Comparison of ENCODE assay signal across 34 cellular contexts in genomic region chr15:40803076-40803475, GRCh38. TPM values are rescaled to one million over a fixed set of nuclear protein-coding genes. Genes with fewer than 3 reads are reported as not detected.
"Had no signal": no experiment of that assay in that cellular context is flagged by ENCODE, and none has a peak within 500 bp of the region (broad histone marks: within the 10 kb centered on the region; RNA-seq: fewer than 3 reads in every experiment).

No MANE protein-coding gene starts in this region.

- H3K9me3 ChIP-seq: heart right ventricle, left ventricle myocardium inferior, neutrophil, pancreas, sigmoid colon, stomach, thyroid gland, vagina had no signal

- FAIRE-seq: colon, islet of Langerhans, pancreas had no signal

- H3K27me3 ChIP-seq: dorsolateral prefrontal cortex, heart right ventricle, neutrophil, pancreas, sigmoid colon, stomach, thyroid gland, vagina had no signal

- H3K27ac ChIP-seq: dorsolateral prefrontal cortex, epithelial cell of prostate, heart right ventricle, left ventricle myocardium inferior, neutrophil, pancreas, sigmoid colon, thyroid gland, vagina had no signal

- ATAC-seq: esophagus mucosa; heart right ventricle; left cardiac atrium; natural killer cell; pancreas; stimulated activated effector memory CD8-positive, alpha-beta T cell treated with anti-CD3 and anti-CD28 coated beads, Interleukin-12 subunit alpha, Interleukin-12 subunit beta, amount 100 ng/mL, for 72 hours had no signal

- H3K4me3 ChIP-seq: dorsolateral prefrontal cortex, heart right ventricle, left ventricle myocardium inferior, lung, pancreas, sigmoid colon, stomach, thyroid gland, vagina had no signal

- DNase-seq: dorsolateral prefrontal cortex; effector CD4-positive, alpha-beta T cell; endodermal cell; foreskin fibroblast; glutamatergic neuron; heart right ventricle; hippocampal formation; left cardiac atrium; left ventricle myocardium inferior; natural killer cell; pancreas; sigmoid colon; stimulated activated CD4-positive, alpha-beta T cell treated with anti-CD3 and anti-CD28 coated beads, Interleukin-2, amount 100 ng/mL, for 24 hours; stimulated activated CD4-positive, alpha-beta T cell treated with anti-CD3 and anti-CD28 coated beads, Interleukin-4, amount 100 ng/mL, for 24 hours; stimulated activated naive CD4-positive, alpha-beta T cell treated with Interleukin-2 at 50 U/mL for 16 hours; stomach; thyroid gland; trophoblast cell had no signal

- H3K36me3 ChIP-seq: neutrophil, pancreas, thyroid gland had no signal

RNA-seq across cellular contexts. Expression of gene PPP1R14D, which starts 25.4 kb away (rescaled TPM):
- total RNA-seq: dorsolateral prefrontal cortex, endodermal cell, esophagus mucosa, heart right ventricle, kidney epithelial cell, left cardiac atrium, left ventricle myocardium inferior, lung, mononuclear cell, natural killer cell, omental fat pad, sigmoid colon, skeletal muscle tissue, subcutaneous adipose tissue, temporal lobe, thyroid gland, ureter, vagina had no signal
- polyA plus RNA-seq: heart right ventricle, neural cell had no signal

RNA-seq across cellular contexts. Expression of gene C15orf62, which starts 33.3 kb away (rescaled TPM):
- total RNA-seq: skeletal muscle tissue, temporal lobe had no signal
- polyA plus RNA-seq: neural cell had no signal
